In genomic region chr22:17167486-17167885, GRCh38 we compare ENCODE assay signal across 20 cellular contexts. TPM values are rescaled to one million over a fixed set of nuclear protein-coding genes. Genes with fewer than 3 reads are reported as not detected.
A peak's percentile ranks its signal among the peaks of the same experiment; 100 is the strongest.
DNase-seq lines count a peak whose midpoint lies in the region; ATAC-seq, FAIRE-seq and TF ChIP-seq lines count a peak whose summit lies in the region.
"Had no signal": no experiment of that assay in that cellular context is flagged by ENCODE, and none has a peak within 500 bp of the region (broad histone marks: within the 10 kb centered on the region; RNA-seq: fewer than 3 reads in every experiment).

No MANE protein-coding gene starts in this region.

- WGBS in adrenal gland, 4 donors: 25 to 33% (median 29%) methylated on average over 5 to 7 of the region's 7 CpGs
- 19 to 28% methylated on average over 7 of the region's 7 CpGs for WGBS in heart right ventricle, 2 donors
- 13 to 28% methylated on average over 7 of the region's 7 CpGs for WGBS in pancreas, 2 donors
- 46 to 52% (median 51%) methylated on average over 7 of the region's 7 CpGs for WGBS in small intestine, 3 donors

- peak in 1 of 2 donors; percentile 19 for TF ChIP-seq POLR2A in adrenal gland (IDR thresholded peaks at IDR 0.05)

- H3K36me3 ChIP-seq in BLaER1 (no peaks in the 10 kb centered on the region), adrenal gland (replicated peaks in 1 of 2) (no peaks in the 10 kb centered on the region), heart right ventricle (no peaks in the 10 kb centered on the region), pancreas (no peaks in the 10 kb centered on the region), small intestine (ENCODE audit: control insufficient read depth in 2 of 2, insufficient read depth in 2 of 2, low read length in 2 of 2) (no peaks in the 10 kb centered on the region)
- H3K36me3 ChIP-seq: gastroesophageal sphincter had no signal

- no peak overlapping the region for H3K9ac ChIP-seq in BLaER1

- peak in 7 of 8 donors; percentile 15 to 59 (median 31) for ATAC-seq in heart right ventricle
- ATAC-seq in pancreas: no peak
- ATAC-seq in HG03025 (IDR thresholded peaks at IDR 0.05; ENCODE audit: low FRiP score, unreplicated experiment): no peak
- ATAC-seq: gastroesophageal sphincter, WTC11 had no signal

- FAIRE-seq in pancreas (lab: Jason Lieb, UNC): no peak
- no peak for FAIRE-seq in small intestine (lab: Jason Lieb, UNC)

- H3K4me1 ChIP-seq in BLaER1 (peaks cover 24% of the 10 kb centered on the region), adrenal gland (replicated peaks in 1 of 2) (peaks cover 6 to 14% of the 10 kb centered on the region in 2 donors), heart right ventricle (peaks cover 0 to 33% (median 12%) of the 10 kb centered on the region in 9 donors), pancreas (peaks cover 0 to 10% (median 0%) of the 10 kb centered on the region in 3 donors), small intestine (ENCODE audit: control insufficient read depth in 2 of 2, insufficient read depth in 1 of 2, low read depth in 1 of 2, low read length in 1 of 2) (no peaks in the 10 kb centered on the region)

- TF ChIP-seq CTCF in adrenal gland (IDR thresholded peaks at IDR 0.05): no peak
- TF ChIP-seq CTCF in heart right ventricle (IDR thresholded peaks at IDR 0.05): no peak
- no peak for TF ChIP-seq CTCF in pancreas (IDR thresholded peaks at IDR 0.05)

- H3K9me3 ChIP-seq in BLaER1 (no peaks in the 10 kb centered on the region), adrenal gland (replicated peaks in 1 of 3) (no peaks in the 10 kb centered on the region), heart right ventricle (no peaks in the 10 kb centered on the region), pancreas (no peaks in the 10 kb centered on the region), small intestine (ENCODE audit: control insufficient read depth, low read depth) (no peaks in the 10 kb centered on the region)
- H3K9me3 ChIP-seq: gastroesophageal sphincter had no signal

- H3K4me3 ChIP-seq in BLaER1: no peak overlapping the region
- H3K4me3 ChIP-seq in adrenal gland: no peak overlapping the region
- H3K4me3 ChIP-seq in heart right ventricle: peak overlapping the region in 1 of 10 donors; percentile 9
- no peak overlapping the region for H3K4me3 ChIP-seq in pancreas
- H3K4me3 ChIP-seq in small intestine (ENCODE audit: low read depth in 1 of 2, low read length in 2 of 2): no peak overlapping the region
- H3K4me3 ChIP-seq: gastroesophageal sphincter, PC-9 had no signal

- H3K27me3 ChIP-seq in BLaER1: no peaks in the 10 kb centered on the region
- H3K27me3 ChIP-seq in adrenal gland: no peaks in the 10 kb centered on the region
- no peaks in the 10 kb centered on the region for H3K27me3 ChIP-seq in heart right ventricle
- no peaks in the 10 kb centered on the region for H3K27me3 ChIP-seq in pancreas
- no peaks in the 10 kb centered on the region for H3K27me3 ChIP-seq in small intestine (ENCODE audit: control insufficient read depth in 2 of 2, insufficient read depth in 2 of 2, low read length in 2 of 2)
- H3K27me3 ChIP-seq: gastroesophageal sphincter had no signal

- H4K20me1 ChIP-seq in BLaER1: no peaks in the 10 kb centered on the region

- intact Hi-C loops in adrenal gland (cut with DNase I) (no loop called here), heart right ventricle (cut with DNase I) (loop anchor here in 7 of 10 donors (5.0 to 10.0 kb wide), 6 partner anchors 45 to 327 kb away; partner anchors contain the start of genes IL17RA (in 4 of the 7) and TMEM121B (in 1 of the 7)), pancreas (cut with DNase I) (loop anchor here in 2 of 3 donors (10.0 kb wide), 2 partner anchors 83 to 347 kb away; partner anchors contain the start of gene IL17RA (in 1 of the 2))

- H3K27ac ChIP-seq in BLaER1 (0 out of 2 replicates have a peak overlapping the region, but pooled peaks have one; percentile 30), adrenal gland (peak overlapping the region in 2 of 5 donors; percentile 2 to 42), heart right ventricle (peak overlapping the region in 7 of 10 donors; percentile 6 to 63 (median 47)), pancreas (no peak overlapping the region), small intestine (ENCODE audit: low read depth in 1 of 2, low read length in 1 of 2) (no peak overlapping the region)
- H3K27ac ChIP-seq: gastroesophageal sphincter, PC-9 had no signal

- DNase-seq in adrenal gland (peak; percentile 75 to 90 (median 87)), heart right ventricle (peak; percentile 74 to 79), pancreas (peak in 5 of 6 donors; percentile 26 to 78 (median 53)), SIG-M5 (lab: John Stamatoyannopoulos, UW) (no peak), small intestine (no peak)
- DNase-seq in activated CD4-positive, alpha-beta T cell treated with anti-CD3 and anti-CD28 coated beads for 4 hours: no peak
- DNase-seq: ACHN; activated CD4-positive, alpha-beta memory T cell treated with anti-CD3 and anti-CD28 coated beads for 36 hours; activated T-cell treated with anti-CD3 and anti-CD28 coated beads for 4 hours; central memory CD4-positive, alpha-beta T cell; DMS153; NCI-H1436 treated with DMSO at 0.1 percent for 48 hours; NCI-H774; PC-9; retina had no signal

- H3K4me2 ChIP-seq in BLaER1: no peak overlapping the region
- H3K4me2 ChIP-seq: PC-9 had no signal

RNA-seq across cellular contexts. Expression of gene HDHD5, which starts 8.4 kb away (rescaled TPM):
- total RNA-seq in adrenal gland (10 to 100 TPM; 42.6 to 60.8 (median 48.4) TPM), heart right ventricle (10 to 100 TPM; 42.8 to 59.2 (median 50.3) TPM), pancreas (10 to 100 TPM; 10.5 to 17.1 (median 16.8) TPM)
- polyA plus RNA-seq in adrenal gland (10 to 100 TPM; 21.9 to 26.5 (median 23.6) TPM), heart right ventricle (10 to 100 TPM; 23.6 to 60.4 TPM), pancreas (10 to 100 TPM; 22.4 to 43.6 TPM), small intestine (10 to 100 TPM; 61.4 to 70.8 (median 62.0) TPM)

RNA-seq across cellular contexts. Expression of gene TMEM121B, which starts 46.3 kb away (rescaled TPM):
- total RNA-seq in adrenal gland (1 to 10 TPM in 6 of 8 donors, under 1 TPM in 2; 0.60 to 2.3 (median 1.4) TPM), heart right ventricle (1 to 10 TPM; 1.2 to 3.3 (median 1.9) TPM), pancreas (under 1 TPM; 0.43 to 1.00 (median 0.60) TPM)
- polyA plus RNA-seq in adrenal gland (under 1 TPM; 0.24 to 0.79 (median 0.30) TPM), heart right ventricle (1 to 10 TPM in 1 of 2 donors, under 1 TPM in 1; 0.41 to 1.2 TPM), pancreas (under 1 TPM; 0.23 to 0.73 TPM), small intestine (under 1 TPM in 2 of 3 donors, not detected in 1; 0.28 to 0.45 TPM)
- total RNA-seq: PC-9 had no signal

RNA-seq across cellular contexts. Expression of gene ADA2, which starts 51.7 kb away (rescaled TPM):
- total RNA-seq in adrenal gland (10 to 100 TPM; 11.2 to 58.2 (median 19.7) TPM), heart right ventricle (100 to 1,000 TPM in 3 of 10 donors, 10 to 100 TPM in 7; 18.1 to 126 (median 78.2) TPM), pancreas (10 to 100 TPM in 2 of 6 donors, 1 to 10 TPM in 4; 1.5 to 23.8 (median 7.4) TPM)
- polyA plus RNA-seq in adrenal gland (10 to 100 TPM; 10.7 to 25.6 (median 13.2) TPM), heart right ventricle (10 to 100 TPM; 11.0 to 11.8 TPM), pancreas (10 to 100 TPM in 1 of 2 donors, 1 to 10 TPM in 1; 6.9 to 28.1 TPM), small intestine (10 to 100 TPM in 1 of 3 donors, 1 to 10 TPM in 2; 2.7 to 20.5 (median 7.6) TPM)
- total RNA-seq: PC-9, SK-MEL-5 had no signal

Comparison
In these comparisons a context has a peak if more than half of its experiments do, and no peak if none do; other contexts are left out.
1. H3K27ac ChIP-seq: peak in BLaER1 (single experiment) and heart right ventricle (7 of 10); none in pancreas (0 of 4) and small intestine (0 of 2).
2. DNase-seq: peak in adrenal gland (7 of 7), heart right ventricle (2 of 2) and pancreas (5 of 6); none in SIG-M5 (single experiment), small intestine (single experiment) and activated CD4-positive, alpha-beta T cell treated with anti-CD3 and anti-CD28 coated beads for 4 hours (0 of 2).
3. ATAC-seq: peak in heart right ventricle (7 of 8); none in pancreas (0 of 4) and HG03025 (single experiment).
4. intact Hi-C loops: an anchor here in heart right ventricle (5.0 to 10.0 kb wide) and pancreas (10.0 kb wide); none called in adrenal gland.